ENCODE assay signal across 2 cellular contexts in genomic region chr5:17802256-17802655, GRCh38.
TF ChIP-seq lines count a peak whose summit lies in the region.

No MANE protein-coding gene starts in this region.

TF ChIP-seq in H1, 55 proteins besides CTCF, POLR2A, EP300 and RAD21:
- TF ChIP-seq HDAC2 (IDR thresholded peaks at IDR 0.05; ENCODE audit: borderline replicate concordance in 1 of 2, low read depth in 2 of 2, low read length in 2 of 2) (peak in 1 of 2 experiments; percentile 36; a peak in 1 of 4 replicates), POU5F1 (IDR thresholded peaks at IDR 0.05; ENCODE audit: low read depth, low read length) (no peak), ASH2L (IDR thresholded peaks at IDR 0.05; ENCODE audit: low read length) (no peak), TCF12 (IDR thresholded peaks at IDR 0.05; ENCODE audit: low read depth, low read length) (0 out of 2 replicates have a peak, but pooled peaks have one; percentile 13)
- TF ChIP-seq, protein P1, sequence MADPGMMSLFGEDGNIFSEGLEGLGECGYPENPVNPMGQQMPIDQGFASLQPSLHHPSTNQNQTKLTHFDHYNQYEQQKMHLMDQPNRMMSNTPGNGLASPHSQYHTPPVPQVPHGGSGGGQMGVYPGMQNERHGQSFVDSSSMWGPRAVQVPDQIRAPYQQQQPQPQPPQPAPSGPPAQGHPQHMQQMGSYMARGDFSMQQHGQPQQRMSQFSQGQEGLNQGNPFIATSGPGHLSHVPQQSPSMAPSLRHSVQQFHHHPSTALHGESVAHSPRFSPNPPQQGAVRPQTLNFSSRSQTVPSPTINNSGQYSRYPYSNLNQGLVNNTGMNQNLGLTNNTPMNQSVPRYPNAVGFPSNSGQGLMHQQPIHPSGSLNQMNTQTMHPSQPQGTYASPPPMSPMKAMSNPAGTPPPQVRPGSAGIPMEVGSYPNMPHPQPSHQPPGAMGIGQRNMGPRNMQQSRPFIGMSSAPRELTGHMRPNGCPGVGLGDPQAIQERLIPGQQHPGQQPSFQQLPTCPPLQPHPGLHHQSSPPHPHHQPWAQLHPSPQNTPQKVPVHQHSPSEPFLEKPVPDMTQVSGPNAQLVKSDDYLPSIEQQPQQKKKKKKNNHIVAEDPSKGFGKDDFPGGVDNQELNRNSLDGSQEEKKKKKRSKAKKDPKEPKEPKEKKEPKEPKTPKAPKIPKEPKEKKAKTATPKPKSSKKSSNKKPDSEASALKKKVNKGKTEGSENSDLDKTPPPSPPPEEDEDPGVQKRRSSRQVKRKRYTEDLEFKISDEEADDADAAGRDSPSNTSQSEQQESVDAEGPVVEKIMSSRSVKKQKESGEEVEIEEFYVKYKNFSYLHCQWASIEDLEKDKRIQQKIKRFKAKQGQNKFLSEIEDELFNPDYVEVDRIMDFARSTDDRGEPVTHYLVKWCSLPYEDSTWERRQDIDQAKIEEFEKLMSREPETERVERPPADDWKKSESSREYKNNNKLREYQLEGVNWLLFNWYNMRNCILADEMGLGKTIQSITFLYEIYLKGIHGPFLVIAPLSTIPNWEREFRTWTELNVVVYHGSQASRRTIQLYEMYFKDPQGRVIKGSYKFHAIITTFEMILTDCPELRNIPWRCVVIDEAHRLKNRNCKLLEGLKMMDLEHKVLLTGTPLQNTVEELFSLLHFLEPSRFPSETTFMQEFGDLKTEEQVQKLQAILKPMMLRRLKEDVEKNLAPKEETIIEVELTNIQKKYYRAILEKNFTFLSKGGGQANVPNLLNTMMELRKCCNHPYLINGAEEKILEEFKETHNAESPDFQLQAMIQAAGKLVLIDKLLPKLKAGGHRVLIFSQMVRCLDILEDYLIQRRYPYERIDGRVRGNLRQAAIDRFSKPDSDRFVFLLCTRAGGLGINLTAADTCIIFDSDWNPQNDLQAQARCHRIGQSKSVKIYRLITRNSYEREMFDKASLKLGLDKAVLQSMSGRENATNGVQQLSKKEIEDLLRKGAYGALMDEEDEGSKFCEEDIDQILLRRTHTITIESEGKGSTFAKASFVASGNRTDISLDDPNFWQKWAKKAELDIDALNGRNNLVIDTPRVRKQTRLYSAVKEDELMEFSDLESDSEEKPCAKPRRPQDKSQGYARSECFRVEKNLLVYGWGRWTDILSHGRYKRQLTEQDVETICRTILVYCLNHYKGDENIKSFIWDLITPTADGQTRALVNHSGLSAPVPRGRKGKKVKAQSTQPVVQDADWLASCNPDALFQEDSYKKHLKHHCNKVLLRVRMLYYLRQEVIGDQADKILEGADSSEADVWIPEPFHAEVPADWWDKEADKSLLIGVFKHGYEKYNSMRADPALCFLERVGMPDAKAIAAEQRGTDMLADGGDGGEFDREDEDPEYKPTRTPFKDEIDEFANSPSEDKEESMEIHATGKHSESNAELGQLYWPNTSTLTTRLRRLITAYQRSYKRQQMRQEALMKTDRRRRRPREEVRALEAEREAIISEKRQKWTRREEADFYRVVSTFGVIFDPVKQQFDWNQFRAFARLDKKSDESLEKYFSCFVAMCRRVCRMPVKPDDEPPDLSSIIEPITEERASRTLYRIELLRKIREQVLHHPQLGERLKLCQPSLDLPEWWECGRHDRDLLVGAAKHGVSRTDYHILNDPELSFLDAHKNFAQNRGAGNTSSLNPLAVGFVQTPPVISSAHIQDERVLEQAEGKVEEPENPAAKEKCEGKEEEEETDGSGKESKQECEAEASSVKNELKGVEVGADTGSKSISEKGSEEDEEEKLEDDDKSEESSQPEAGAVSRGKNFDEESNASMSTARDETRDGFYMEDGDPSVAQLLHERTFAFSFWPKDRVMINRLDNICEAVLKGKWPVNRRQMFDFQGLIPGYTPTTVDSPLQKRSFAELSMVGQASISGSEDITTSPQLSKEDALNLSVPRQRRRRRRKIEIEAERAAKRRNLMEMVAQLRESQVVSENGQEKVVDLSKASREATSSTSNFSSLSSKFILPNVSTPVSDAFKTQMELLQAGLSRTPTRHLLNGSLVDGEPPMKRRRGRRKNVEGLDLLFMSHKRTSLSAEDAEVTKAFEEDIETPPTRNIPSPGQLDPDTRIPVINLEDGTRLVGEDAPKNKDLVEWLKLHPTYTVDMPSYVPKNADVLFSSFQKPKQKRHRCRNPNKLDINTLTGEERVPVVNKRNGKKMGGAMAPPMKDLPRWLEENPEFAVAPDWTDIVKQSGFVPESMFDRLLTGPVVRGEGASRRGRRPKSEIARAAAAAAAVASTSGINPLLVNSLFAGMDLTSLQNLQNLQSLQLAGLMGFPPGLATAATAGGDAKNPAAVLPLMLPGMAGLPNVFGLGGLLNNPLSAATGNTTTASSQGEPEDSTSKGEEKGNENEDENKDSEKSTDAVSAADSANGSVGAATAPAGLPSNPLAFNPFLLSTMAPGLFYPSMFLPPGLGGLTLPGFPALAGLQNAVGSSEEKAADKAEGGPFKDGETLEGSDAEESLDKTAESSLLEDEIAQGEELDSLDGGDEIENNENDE (IDR thresholded peaks at IDR 0.05; ENCODE audit: insufficient replicate concordance, low read length): no peak
TF ChIP-seq in H1: peak in this region for 2.

TF ChIP-seq in HepG2, 621 proteins besides CTCF, POLR2A, EP300 and RAD21:
- TF ChIP-seq TOE1 (CRISPR knock-in tag; IDR thresholded peaks at IDR 0.05): no peak
- TF ChIP-seq TSC22D2 (CRISPR knock-in tag; IDR thresholded peaks at IDR 0.05; ENCODE audit: borderline replicate concordance): no peak
- TF ChIP-seq CEBPB (IDR thresholded peaks at IDR 0.05; ENCODE audit: borderline replicate concordance, low read depth, low read length): no peak
- no peak for TF ChIP-seq FOXA3 (CRISPR knock-in tag; IDR thresholded peaks at IDR 0.05)
- no peak for TF ChIP-seq RAD51 (IDR thresholded peaks at IDR 0.05; ENCODE audit: borderline replicate concordance)
- no peak for TF ChIP-seq SAP130 (CRISPR knock-in tag; IDR thresholded peaks at IDR 0.05; ENCODE audit: low read depth)
- TF ChIP-seq ZMAT3 (CRISPR knock-in tag; conservative IDR thresholded peaks at IDR 0.05): no peak
- TF ChIP-seq ZNF7 (CRISPR knock-in tag; IDR thresholded peaks at IDR 0.05): no peak
- TF ChIP-seq, protein P2, sequence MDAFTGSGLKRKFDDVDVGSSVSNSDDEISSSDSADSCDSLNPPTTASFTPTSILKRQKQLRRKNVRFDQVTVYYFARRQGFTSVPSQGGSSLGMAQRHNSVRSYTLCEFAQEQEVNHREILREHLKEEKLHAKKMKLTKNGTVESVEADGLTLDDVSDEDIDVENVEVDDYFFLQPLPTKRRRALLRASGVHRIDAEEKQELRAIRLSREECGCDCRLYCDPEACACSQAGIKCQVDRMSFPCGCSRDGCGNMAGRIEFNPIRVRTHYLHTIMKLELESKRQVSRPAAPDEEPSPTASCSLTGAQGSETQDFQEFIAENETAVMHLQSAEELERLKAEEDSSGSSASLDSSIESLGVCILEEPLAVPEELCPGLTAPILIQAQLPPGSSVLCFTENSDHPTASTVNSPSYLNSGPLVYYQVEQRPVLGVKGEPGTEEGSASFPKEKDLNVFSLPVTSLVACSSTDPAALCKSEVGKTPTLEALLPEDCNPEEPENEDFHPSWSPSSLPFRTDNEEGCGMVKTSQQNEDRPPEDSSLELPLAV (CRISPR knock-in tag; conservative IDR thresholded peaks at IDR 0.05; ENCODE audit: low read depth): no peak
- TF ChIP-seq, protein P3, sequence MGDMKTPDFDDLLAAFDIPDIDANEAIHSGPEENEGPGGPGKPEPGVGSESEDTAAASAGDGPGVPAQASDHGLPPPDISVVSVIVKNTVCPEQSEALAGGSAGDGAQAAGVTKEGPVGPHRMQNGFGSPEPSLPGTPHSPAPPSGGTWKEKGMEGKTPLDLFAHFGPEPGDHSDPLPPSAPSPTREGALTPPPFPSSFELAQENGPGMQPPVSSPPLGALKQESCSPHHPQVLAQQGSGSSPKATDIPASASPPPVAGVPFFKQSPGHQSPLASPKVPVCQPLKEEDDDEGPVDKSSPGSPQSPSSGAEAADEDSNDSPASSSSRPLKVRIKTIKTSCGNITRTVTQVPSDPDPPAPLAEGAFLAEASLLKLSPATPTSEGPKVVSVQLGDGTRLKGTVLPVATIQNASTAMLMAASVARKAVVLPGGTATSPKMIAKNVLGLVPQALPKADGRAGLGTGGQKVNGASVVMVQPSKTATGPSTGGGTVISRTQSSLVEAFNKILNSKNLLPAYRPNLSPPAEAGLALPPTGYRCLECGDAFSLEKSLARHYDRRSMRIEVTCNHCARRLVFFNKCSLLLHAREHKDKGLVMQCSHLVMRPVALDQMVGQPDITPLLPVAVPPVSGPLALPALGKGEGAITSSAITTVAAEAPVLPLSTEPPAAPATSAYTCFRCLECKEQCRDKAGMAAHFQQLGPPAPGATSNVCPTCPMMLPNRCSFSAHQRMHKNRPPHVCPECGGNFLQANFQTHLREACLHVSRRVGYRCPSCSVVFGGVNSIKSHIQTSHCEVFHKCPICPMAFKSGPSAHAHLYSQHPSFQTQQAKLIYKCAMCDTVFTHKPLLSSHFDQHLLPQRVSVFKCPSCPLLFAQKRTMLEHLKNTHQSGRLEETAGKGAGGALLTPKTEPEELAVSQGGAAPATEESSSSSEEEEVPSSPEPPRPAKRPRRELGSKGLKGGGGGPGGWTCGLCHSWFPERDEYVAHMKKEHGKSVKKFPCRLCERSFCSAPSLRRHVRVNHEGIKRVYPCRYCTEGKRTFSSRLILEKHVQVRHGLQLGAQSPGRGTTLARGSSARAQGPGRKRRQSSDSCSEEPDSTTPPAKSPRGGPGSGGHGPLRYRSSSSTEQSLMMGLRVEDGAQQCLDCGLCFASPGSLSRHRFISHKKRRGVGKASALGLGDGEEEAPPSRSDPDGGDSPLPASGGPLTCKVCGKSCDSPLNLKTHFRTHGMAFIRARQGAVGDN (CRISPR knock-in tag; IDR thresholded peaks at IDR 0.05): no peak
- no peak for TF ChIP-seq HMG20A (CRISPR knock-in tag; IDR thresholded peaks at IDR 0.05; ENCODE audit: borderline replicate concordance)
